In genomic region chr2:215843579-215843978, GRCh38 we compare ENCODE assay signal across 11 cellular contexts.
A peak's percentile ranks its signal among the peaks of the same experiment; 100 is the strongest.
DNase-seq lines count a peak whose midpoint lies in the region; ATAC-seq, FAIRE-seq and TF ChIP-seq lines count a peak whose summit lies in the region.
"Had no signal": no experiment of that assay in that cellular context is flagged by ENCODE, and none has a peak within 500 bp of the region (broad histone marks: within the 10 kb centered on the region; RNA-seq: fewer than 3 reads in every experiment).

No MANE protein-coding gene starts in this region.

- FAIRE-seq in H54 (lab: Jason Lieb, UNC) (peak; percentile 82), astrocyte (lab: Jason Lieb, UNC) (peak; percentile 77)

- TF ChIP-seq POLR2A in H54 (IDR thresholded peaks at IDR 0.05; ENCODE audit: low read depth, low read length), result no peak

- DNase-seq in H54 (ENCODE audit: insufficient read length, low spot score), result peak; percentile 71
- peak; percentile 94 for DNase-seq in astrocyte (ENCODE audit: low read depth)
- DNase-seq in inferior parietal cortex (ENCODE audit: extremely low spot score), result peak; percentile 53
- DNase-seq in NCI-H2029 treated with DMSO at 0.1 percent for 48 hours (lab: John Stamatoyannopoulos, UW), result no peak
- DNase-seq in SW 1271 (lab: John Stamatoyannopoulos, UW), result no peak
- DNase-seq: KG1 had no signal

- no peaks in the 10 kb centered on the region for H3K27me3 Mint-ChIP-seq in astrocyte (ENCODE audit: low read depth, unreplicated experiment)

- H2AFZ ChIP-seq in ACC112 (ENCODE audit: low read length, unreplicated experiment) (peak overlapping the region; percentile 73), astrocyte (ENCODE audit: low read depth, low read length) (no peak overlapping the region)

- H3K4me3 ChIP-seq in ACC112 (ENCODE audit: low read depth, low read length) (0 out of 2 replicates have a peak overlapping the region, but pooled peaks have one; percentile 19), astrocyte (ENCODE audit: insufficient read depth, low read depth, low read length) (no peak overlapping the region)

- H3K4me1 ChIP-seq in ACC112 (ENCODE audit: control insufficient read depth, insufficient read depth, low read length, unreplicated experiment) (peaks cover 20% of the 10 kb centered on the region), astrocyte (ENCODE audit: insufficient read depth, low read length) (peaks cover 14% of the 10 kb centered on the region)

- peaks cover 10% of the 10 kb centered on the region for H3K4me1 Mint-ChIP-seq in astrocyte (ENCODE audit: low read depth, unreplicated experiment)

- H3K9ac ChIP-seq in astrocyte (ENCODE audit: low read length), result peak overlapping the region; percentile 41

- H3K9me3 Mint-ChIP-seq in astrocyte (ENCODE audit: unreplicated experiment), result no peaks in the 10 kb centered on the region
- H3K9me3 Mint-ChIP-seq: WTC11 had no signal

- H3K27ac ChIP-seq in ACC112 (ENCODE audit: low read depth, low read length), result peak overlapping the region; percentile 77
- peak overlapping the region; percentile 74 for H3K27ac ChIP-seq in astrocyte (ENCODE audit: low read depth, low read length)
- H3K27ac ChIP-seq: neutrophil had no signal

- peak overlapping the region; percentile 42 for H3K4me2 ChIP-seq in astrocyte (ENCODE audit: low read length)

- no peak overlapping the region for H3K4me3 Mint-ChIP-seq in astrocyte (ENCODE audit: unreplicated experiment)
- H3K4me3 Mint-ChIP-seq: WTC11 had no signal

- TF ChIP-seq CTCF in astrocyte (IDR thresholded peaks at IDR 0.05; ENCODE audit: insufficient read depth, low read depth, low read length), result no peak

- H3K27me3 ChIP-seq in ACC112 (ENCODE audit: insufficient read depth, low read length) (no peaks in the 10 kb centered on the region), astrocyte (ENCODE audit: insufficient read depth, low read length) (no peaks in the 10 kb centered on the region)
- H3K27me3 ChIP-seq: neutrophil had no signal

- peaks cover 2% of the 10 kb centered on the region for H3K36me3 Mint-ChIP-seq in astrocyte (ENCODE audit: low read depth, unreplicated experiment)
- H3K36me3 Mint-ChIP-seq: WTC11 had no signal

- H3K9me3 ChIP-seq in astrocyte (ENCODE audit: insufficient read depth, low read depth, low read length), result no peaks in the 10 kb centered on the region
- H3K9me3 ChIP-seq: neutrophil had no signal

- H3K27ac Mint-ChIP-seq in astrocyte (ENCODE audit: unreplicated experiment), result no peak overlapping the region
- H3K27ac Mint-ChIP-seq: WTC11 had no signal

- H3K36me3 ChIP-seq in ACC112 (ENCODE audit: insufficient read depth, low read length) (no peaks in the 10 kb centered on the region), astrocyte (ENCODE audit: insufficient read depth, low read length) (no peaks in the 10 kb centered on the region)
- H3K36me3 ChIP-seq: neutrophil had no signal

- no peak for ATAC-seq in HG03432 (IDR thresholded peaks at IDR 0.05; ENCODE audit: unreplicated experiment)
- no peak for ATAC-seq in HG03565 (IDR thresholded peaks at IDR 0.05; ENCODE audit: unreplicated experiment)
- ATAC-seq: WTC11 had no signal

- no peaks in the 10 kb centered on the region for H3K79me2 ChIP-seq in ACC112 (ENCODE audit: control insufficient read depth, insufficient read depth, low read length, unreplicated experiment)
- no peaks in the 10 kb centered on the region for H3K79me2 ChIP-seq in astrocyte (ENCODE audit: insufficient read depth, low read length)

- H4K20me1 ChIP-seq in astrocyte (ENCODE audit: insufficient read depth, low read length), result no peaks in the 10 kb centered on the region

Comparison
In these comparisons a context has a peak if more than half of its experiments do, and no peak if none do; other contexts are left out.
1. DNase-seq: peak in H54 (single experiment), astrocyte (single experiment) and inferior parietal cortex (single experiment); none in NCI-H2029 treated with DMSO at 0.1 percent for 48 hours (single experiment) and SW 1271 (0 of 2).